In genomic region chr2:133146893-133147292, GRCh38 we compare ENCODE assay signal across 20 cellular contexts.
A peak's percentile ranks its signal among the peaks of the same experiment; 100 is the strongest.
DNase-seq lines count a peak whose midpoint lies in the region; ATAC-seq and TF ChIP-seq lines count a peak whose summit lies in the region.
"Had no signal": no experiment of that assay in that cellular context is flagged by ENCODE, and none has a peak within 500 bp of the region (broad histone marks: within the 10 kb centered on the region; RNA-seq: fewer than 3 reads in every experiment).

No MANE protein-coding gene starts in this region.

- H3K27me3 Mint-ChIP-seq in activated naive CD8-positive, alpha-beta T cell treated with anti-CD3 and anti-CD28 coated beads for 36 hours: peaks cover 3% of the 10 kb centered on the region
- H3K27me3 Mint-ChIP-seq: activated CD4-positive, alpha-beta T cell treated with anti-CD3 and anti-CD28 coated beads, Interleukin-2, amount 10 ng/mL, durations not matched to agents 7 days and 5 days had no signal

- no peaks in the 10 kb centered on the region for H3K36me3 ChIP-seq in hepatocyte (replicated peaks; ENCODE audit: insufficient read depth, low read depth)
- H3K36me3 ChIP-seq: adrenal gland, esophagus muscularis mucosa, tibial artery had no signal

- no peak overlapping the region for H2AFZ ChIP-seq in hepatocyte
- H2AFZ ChIP-seq: parathyroid adenoma had no signal

- 64% methylated on average over 1 of the region's 1 CpG for WGBS in hepatocyte (ENCODE audit: low lambda C conversion rate, missing lambda C conversion rate)

- H3K27ac ChIP-seq in AG04450 (ENCODE audit: low read depth, low read length): no peak overlapping the region
- no peak overlapping the region for H3K27ac ChIP-seq in hepatocyte
- H3K27ac ChIP-seq: adrenal gland, esophagus muscularis mucosa, parathyroid adenoma, tibial artery had no signal

- no peak overlapping the region for H3K4me2 ChIP-seq in hepatocyte

- H3K9me2 ChIP-seq in hepatocyte (replicated peaks; ENCODE audit: insufficient read depth): no peaks in the 10 kb centered on the region

- H3K27me3 ChIP-seq in AG04450 (ENCODE audit: control insufficient read depth, insufficient read depth, low read length) (no peaks in the 10 kb centered on the region), hepatocyte (no peaks in the 10 kb centered on the region)
- H3K27me3 ChIP-seq: adrenal gland, esophagus muscularis mucosa, tibial artery had no signal

- H3K36me3 Mint-ChIP-seq in activated naive CD8-positive, alpha-beta T cell treated with anti-CD3 and anti-CD28 coated beads for 36 hours: no peaks in the 10 kb centered on the region
- H3K36me3 Mint-ChIP-seq: immature natural killer cell; stimulated activated naive B cell treated with anti-CD40 and anti-IgM and Interleukin-4, amounts not matched to agents 10 μg/mL and 1 μg/mL and 100 μg/mL, for 72 hours had no signal

- no peaks in the 10 kb centered on the region for H3K4me1 ChIP-seq in hepatocyte (ENCODE audit: insufficient read depth)
- H3K4me1 ChIP-seq: adrenal gland, esophagus muscularis mucosa, parathyroid adenoma, tibial artery had no signal

- H3K27ac Mint-ChIP-seq in activated naive CD8-positive, alpha-beta T cell treated with anti-CD3 and anti-CD28 coated beads for 36 hours: no peak overlapping the region
- H3K27ac Mint-ChIP-seq: activated CD4-positive, alpha-beta T cell treated with anti-CD3 and anti-CD28 coated beads, Interleukin-2, amount 10 ng/mL, durations not matched to agents 7 days and 5 days; immature natural killer cell; stimulated activated naive B cell treated with anti-CD40 and anti-IgM and Interleukin-4, amounts not matched to agents 10 μg/mL and 1 μg/mL and 100 μg/mL, for 72 hours had no signal

- POLR2A ChIA-PET in AG04450 (lab: Yijun Ruan, JAX): no interaction called here

- H3K4me3 ChIP-seq in AG04450 (ENCODE audit: low read depth, low read length): no peak overlapping the region
- H3K4me3 ChIP-seq in hepatocyte: no peak overlapping the region
- H3K4me3 ChIP-seq: adrenal gland, esophagus muscularis mucosa, tibial artery had no signal

- CTCF ChIA-PET in AG04450 (lab: Charles Lee): no interaction called here

- no peaks in the 10 kb centered on the region for H4K20me1 ChIP-seq in hepatocyte (ENCODE audit: insufficient read depth, poor library complexity, severe bottlenecking)

- H3K9me3 ChIP-seq in AG04450 (ENCODE audit: control insufficient read depth, insufficient read depth, low read length): no peaks in the 10 kb centered on the region
- no peaks in the 10 kb centered on the region for H3K9me3 ChIP-seq in hepatocyte (ENCODE audit: low read depth)
- H3K9me3 ChIP-seq: adrenal gland, esophagus muscularis mucosa, tibial artery had no signal

- peaks cover 6% of the 10 kb centered on the region for H3K9me3 Mint-ChIP-seq in activated naive CD8-positive, alpha-beta T cell treated with anti-CD3 and anti-CD28 coated beads for 36 hours
- H3K9me3 Mint-ChIP-seq: activated CD4-positive, alpha-beta T cell treated with anti-CD3 and anti-CD28 coated beads, Interleukin-2, amount 10 ng/mL, durations not matched to agents 7 days and 5 days had no signal

- ATAC-seq in SK-N-SH treated with all-trans-retinoic acid at 6 μM for 48 hours (peak; percentile 70), HG02938 (IDR thresholded peaks at IDR 0.05; ENCODE audit: unreplicated experiment) (no peak)
- ATAC-seq: stimulated activated naive B cell treated with anti-CD40 and anti-IgM and Interleukin-4, amounts not matched to agents 10 μg/mL and 1 μg/mL and 100 μg/mL, for 72 hours had no signal

- no peak overlapping the region for H3K4me3 Mint-ChIP-seq in activated naive CD8-positive, alpha-beta T cell treated with anti-CD3 and anti-CD28 coated beads for 36 hours
- H3K4me3 Mint-ChIP-seq: activated CD4-positive, alpha-beta T cell treated with anti-CD3 and anti-CD28 coated beads, Interleukin-2, amount 10 ng/mL, durations not matched to agents 7 days and 5 days; immature natural killer cell; stimulated activated naive B cell treated with anti-CD40 and anti-IgM and Interleukin-4, amounts not matched to agents 10 μg/mL and 1 μg/mL and 100 μg/mL, for 72 hours had no signal

- TF ChIP-seq CTCF in AG04450 (IDR thresholded peaks at IDR 0.05; ENCODE audit: low read depth, low read length): 0 out of 2 replicates have a peak, but pooled peaks have one; percentile 4
- TF ChIP-seq CTCF in hepatocyte (IDR thresholded peaks at IDR 0.05; ENCODE audit: poor library complexity): peak; percentile 19

- DNase-seq in AG04450 (ENCODE audit: low read depth, low spot score): no peak
- peak; percentile 19 for DNase-seq in HCEC 1CT
- DNase-seq in hepatocyte (ENCODE audit: low spot score): no peak
- no peak for DNase-seq in dermis blood vessel endothelial cell
- DNase-seq in activated naive CD8-positive, alpha-beta T cell treated with anti-CD3 and anti-CD28 coated beads for 36 hours: no peak
- DNase-seq in G401 (ENCODE audit: low spot score): no peak
- DNase-seq: activated CD4-positive, alpha-beta T cell treated with anti-CD3 and anti-CD28 coated beads, Interleukin-2, amount 10 ng/mL, durations not matched to agents 7 days and 5 days; activated CD8-positive, alpha-beta memory T cell treated with anti-CD3 and anti-CD28 coated beads, Interleukin-2, amount 50 U/mL, for 4 hours; adrenal gland; AML-193; COR-L47; immature natural killer cell; NCI-H1436; NCI-H2227 treated with DMSO at 0.1 percent for 48 hours; stimulated activated naive B cell treated with anti-CD40 and anti-IgM and Interleukin-4, amounts not matched to agents 10 μg/mL and 1 μg/mL and 100 μg/mL, for 72 hours; tibial artery had no signal

- no peaks in the 10 kb centered on the region for H3K4me1 Mint-ChIP-seq in activated naive CD8-positive, alpha-beta T cell treated with anti-CD3 and anti-CD28 coated beads for 36 hours
- H3K4me1 Mint-ChIP-seq: activated CD4-positive, alpha-beta T cell treated with anti-CD3 and anti-CD28 coated beads, Interleukin-2, amount 10 ng/mL, durations not matched to agents 7 days and 5 days; immature natural killer cell; stimulated activated naive B cell treated with anti-CD40 and anti-IgM and Interleukin-4, amounts not matched to agents 10 μg/mL and 1 μg/mL and 100 μg/mL, for 72 hours had no signal

- H3K79me2 ChIP-seq in hepatocyte: no peaks in the 10 kb centered on the region
- H3K79me2 ChIP-seq: parathyroid adenoma had no signal

- in situ Hi-C loops in G401 (cut with HindIII; ENCODE audit: low sequenced_read_pairs): no loop called here

TF ChIP-seq in SK-N-SH treated with all-trans-retinoic acid at 6 μM for 48 hours, 23 proteins besides CTCF, POLR2A, EP300 and RAD21:
- TF ChIP-seq RARB (CRISPR knock-in tag; IDR thresholded peaks at IDR 0.05): no peak
